ENCODE assay signal across 18 cellular contexts in genomic region chr14:96309907-96310330, GRCh38. TPM values are rescaled to one million over a fixed set of nuclear protein-coding genes. Genes with fewer than 3 reads are reported as not detected.
DNase-seq lines count a peak whose midpoint lies in the region; ATAC-seq, FAIRE-seq and TF ChIP-seq lines count a peak whose summit lies in the region.
"Had no signal": no experiment of that assay in that cellular context is flagged by ENCODE, and none has a peak within 500 bp of the region (broad histone marks: within the 10 kb centered on the region; RNA-seq: fewer than 3 reads in every experiment).

No MANE protein-coding gene starts in this region.

- no peak for FAIRE-seq in small intestine (lab: Jason Lieb, UNC)
- FAIRE-seq: A204.1 had no signal

- H3K4me1 ChIP-seq in SK-N-SH (ENCODE audit: control insufficient read depth in 1 of 2, insufficient read depth in 2 of 2, low read depth in 1 of 2, low read length in 1 of 2) (no peaks in the 10 kb centered on the region; a peak in 1 of 4 replicates), PC-3 (ENCODE audit: insufficient read depth, low read length) (peaks cover 9% of the 10 kb centered on the region), hepatocyte (ENCODE audit: insufficient read depth) (no peaks in the 10 kb centered on the region), small intestine (ENCODE audit: control insufficient read depth in 2 of 2, insufficient read depth in 1 of 2, low read depth in 1 of 2, low read length in 1 of 2) (peaks cover 0 to 4% of the 10 kb centered on the region in 2 donors)
- H3K4me1 ChIP-seq: esophagus squamous epithelium, uterus had no signal

- ATAC-seq in SK-N-SH treated with all-trans-retinoic acid at 6 μM for 48 hours: no peak
- ATAC-seq in PC-3: no peak
- ATAC-seq in GM18867 (IDR thresholded peaks at IDR 0.05; ENCODE audit: unreplicated experiment): no peak
- ATAC-seq: activated T-cell treated with anti-CD3 and anti-CD28 coated beads, Interleukin-2, amount 50 U/mL, for 4 hours; stimulated activated naive CD8-positive, alpha-beta T cell treated with anti-CD3 and anti-CD28 coated beads, Interleukin-15, Interleukin-2, amounts not matched to agents 100 U/mL and 50 U/mL, for 24 hours had no signal

- H4K20me1 ChIP-seq in SK-N-SH (ENCODE audit: insufficient read depth): no peaks in the 10 kb centered on the region
- H4K20me1 ChIP-seq in PC-3 (ENCODE audit: low read length): no peaks in the 10 kb centered on the region
- H4K20me1 ChIP-seq in hepatocyte (ENCODE audit: insufficient read depth, poor library complexity, severe bottlenecking): no peaks in the 10 kb centered on the region

- H3K9me2 ChIP-seq in SK-N-SH: no peaks in the 10 kb centered on the region
- H3K9me2 ChIP-seq in PC-3 (replicated peaks; ENCODE audit: low read length): no peaks in the 10 kb centered on the region
- H3K9me2 ChIP-seq in hepatocyte (replicated peaks; ENCODE audit: insufficient read depth): no peaks in the 10 kb centered on the region

- no TSS peak for BruUV-seq in PC-3 (replicated peaks; lab: Mats Ljungman, UMichigan)

- TF ChIP-seq CTCF in SK-N-SH (IDR thresholded peaks at IDR 0.05) (no peak), PC-3 (conservative IDR thresholded peaks at IDR 0.05; ENCODE audit: low read depth, low read length) (0 out of 2 replicates have a peak, but pooled peaks have one; percentile 14), hepatocyte (IDR thresholded peaks at IDR 0.05; ENCODE audit: poor library complexity) (peak; percentile 17)

- 85% methylated on average over 5 of the region's 5 CpGs for WGBS in SK-N-SH (ENCODE audit: low lambda C conversion rate)
- WGBS in hepatocyte (ENCODE audit: low lambda C conversion rate, missing lambda C conversion rate): 57% methylated on average over 5 of the region's 5 CpGs
- WGBS in small intestine, 3 donors: 22 to 54% (median 46%) methylated on average over 5 of the region's 5 CpGs

- H2AFZ ChIP-seq in SK-N-SH (ENCODE audit: low read depth): no peak overlapping the region
- no peak overlapping the region for H2AFZ ChIP-seq in PC-3 (ENCODE audit: low read length)
- no peak overlapping the region for H2AFZ ChIP-seq in hepatocyte

- TF ChIP-seq RAD21 in SK-N-SH (IDR thresholded peaks at IDR 0.05; ENCODE audit: low read length): peak; percentile 30

- intact Hi-C loops in PC-3 (cut with micrococcal nuclease) (loop anchor here (10.0 kb wide), 1 partner anchor 55 kb away; the partner anchor contains the start of genes ATG2B and GSKIP), head of caudate nucleus (cut with DNase I) (no loop called here)

- H3K9ac ChIP-seq in SK-N-SH (no peak overlapping the region), PC-3 (ENCODE audit: low read length) (no peak overlapping the region)

- H3K9me3 ChIP-seq in SK-N-SH (no peaks in the 10 kb centered on the region), PC-3 (ENCODE audit: low read length) (no peaks in the 10 kb centered on the region), hepatocyte (ENCODE audit: low read depth) (no peaks in the 10 kb centered on the region), small intestine (ENCODE audit: control insufficient read depth, low read depth) (no peaks in the 10 kb centered on the region)
- H3K9me3 ChIP-seq: esophagus squamous epithelium, MG63, uterus had no signal

- no peaks in the 10 kb centered on the region for H3K27me3 ChIP-seq in SK-N-SH (ENCODE audit: insufficient read depth)
- H3K27me3 ChIP-seq in PC-3 (ENCODE audit: low read length): no peaks in the 10 kb centered on the region
- H3K27me3 ChIP-seq in hepatocyte: no peaks in the 10 kb centered on the region
- no peaks in the 10 kb centered on the region for H3K27me3 ChIP-seq in small intestine (ENCODE audit: control insufficient read depth in 2 of 2, insufficient read depth in 2 of 2, low read length in 2 of 2)
- H3K27me3 ChIP-seq: esophagus squamous epithelium, MG63, uterus had no signal

- no peak overlapping the region for H3K4me3 ChIP-seq in SK-N-SH (ENCODE audit: low read depth in 2 of 2, low read length in 1 of 2)
- no peak overlapping the region for H3K4me3 ChIP-seq in PC-3 (ENCODE audit: low read length)
- no peak overlapping the region for H3K4me3 ChIP-seq in hepatocyte
- no peak overlapping the region for H3K4me3 ChIP-seq in small intestine (ENCODE audit: low read depth in 1 of 2, low read length in 2 of 2)
- H3K4me3 ChIP-seq: esophagus squamous epithelium, MG63, uterus had no signal

- POLR2A ChIA-PET in SK-N-SH (lab: Yijun Ruan, JAX): no interaction called here
- POLR2A ChIA-PET in PC-3 (lab: Charles Lee; ENCODE audit: unreplicated experiment): no interaction called here

- H3K79me2 ChIP-seq in SK-N-SH (ENCODE audit: insufficient read depth): no peaks in the 10 kb centered on the region
- no peaks in the 10 kb centered on the region for H3K79me2 ChIP-seq in PC-3 (ENCODE audit: low read length)
- H3K79me2 ChIP-seq in hepatocyte: no peaks in the 10 kb centered on the region

- H3K27ac ChIP-seq in SK-N-SH (ENCODE audit: low read depth in 2 of 2, low read length in 1 of 2) (no peak overlapping the region; a peak in 1 of 4 replicates), PC-3 (ENCODE audit: low read length) (no peak overlapping the region), hepatocyte (peak overlapping the region; percentile 69), small intestine (ENCODE audit: low read depth in 1 of 2, low read length in 1 of 2) (peak overlapping the region; percentile 69 to 73)
- H3K27ac ChIP-seq: esophagus squamous epithelium, uterus had no signal

- DNase-seq in SK-N-SH: no peak
- DNase-seq in PC-3: no peak
- peak; percentile 24 for DNase-seq in hepatocyte (ENCODE audit: low spot score)
- DNase-seq in small intestine: no peak
- DNase-seq in HT-29 (ENCODE audit: low spot score): no peak
- no peak for DNase-seq in head of caudate nucleus
- DNase-seq: activated CD4-positive, alpha-beta T cell treated with anti-CD3 and anti-CD28 coated beads, Interleukin-2, amount 10 ng/mL, durations not matched to agents 24 days and 14 days; activated T-cell treated with anti-CD3 and anti-CD28 coated beads, Interleukin-2, amount 50 U/mL, for 4 hours; esophagus squamous epithelium; mammary epithelial cell; MG63; NCI-H2029; NCI-H69; stimulated activated naive CD8-positive, alpha-beta T cell treated with anti-CD3 and anti-CD28 coated beads, Interleukin-15, Interleukin-2, amounts not matched to agents 100 U/mL and 50 U/mL, for 24 hours; uterus had no signal

- H3K4me2 ChIP-seq in SK-N-SH (no peak overlapping the region), PC-3 (ENCODE audit: low read length) (no peak overlapping the region), hepatocyte (peak overlapping the region; percentile 59)

- H3K36me3 ChIP-seq in SK-N-SH (replicated peaks in 1 of 2; ENCODE audit: control insufficient read depth in 1 of 2, insufficient read depth in 2 of 2, low read length in 1 of 2) (peaks cover 61 to 71% of the 10 kb centered on the region in 2 experiments), PC-3 (ENCODE audit: low read depth, low read length) (peaks cover 4% of the 10 kb centered on the region), hepatocyte (replicated peaks; ENCODE audit: insufficient read depth, low read depth) (peaks cover 6% of the 10 kb centered on the region), small intestine (ENCODE audit: control insufficient read depth in 2 of 2, insufficient read depth in 2 of 2, low read length in 2 of 2) (peaks cover 5 to 11% of the 10 kb centered on the region in 2 donors)
- H3K36me3 ChIP-seq: MG63, uterus had no signal

- no peaks in the 10 kb centered on the region for H3F3A ChIP-seq in SK-N-SH (replicated peaks; ENCODE audit: insufficient read depth)
- H3F3A ChIP-seq in PC-3 (ENCODE audit: low read length, unreplicated experiment): no peaks in the 10 kb centered on the region

- CTCF ChIA-PET in SK-N-SH (lab: Yijun Ruan, JAX) (interaction anchor here (0.6 to 1.5 kb wide), 3 partner anchors 8 to 24 kb away, joined by 3 read pairs; no protein-coding TSS in a partner anchor), PC-3 (lab: Charles Lee) (no interaction called here)

- TF ChIP-seq EP300 in SK-N-SH (IDR thresholded peaks at IDR 0.05; ENCODE audit: borderline replicate concordance in 1 of 2, low read depth in 1 of 2, low read length in 1 of 2): no peak

TF ChIP-seq in SK-N-SH, 30 proteins besides CTCF, POLR2A, EP300 and RAD21 (continues in another document):
- TF ChIP-seq FOSL2 (IDR thresholded peaks at IDR 0.05; ENCODE audit: borderline replicate concordance, low read depth) (no peak), GABPA (IDR thresholded peaks at IDR 0.05; ENCODE audit: low read depth) (no peak), JUND (IDR thresholded peaks at IDR 0.05) (no peak), TAF1 (IDR thresholded peaks at IDR 0.05; ENCODE audit: borderline replicate concordance, low read depth, low read length) (no peak), EZH2phosphoT487 (IDR thresholded peaks at IDR 0.05; ENCODE audit: borderline replicate concordance, low read depth) (no peak)

TF ChIP-seq in SK-N-SH treated with all-trans-retinoic acid at 6 μM for 48 hours, 23 proteins besides CTCF, POLR2A, EP300 and RAD21:
- TF ChIP-seq ESRRG (CRISPR knock-in tag; IDR thresholded peaks at IDR 0.05) (no peak), OSR1 (CRISPR knock-in tag; IDR thresholded peaks at IDR 0.05) (no peak)

RNA-seq across cellular contexts. Expression of gene ATG2B, which starts 53.2 kb away (rescaled TPM):
- 5.8 and 7.5 TPM in 2 replicates for polyA plus RNA-seq in SK-N-SH (2012; rRNA removed)
- polyA plus RNA-seq in SK-N-SH (2012; cell fraction: cytosol; rRNA removed): 4.6 and 5.8 TPM in 2 replicates
- 12.6 and 20.0 TPM in 2 replicates for polyA plus RNA-seq in SK-N-SH (2012; cell fraction: nucleus; rRNA removed)
- 10.9 and 11.6 TPM in 2 replicates for total RNA-seq in PC-3 (2014; rRNA removed)
- total RNA-seq in hepatocyte: 20.4 and 22.2 TPM in 2 replicates
- 3.3 and 5.3 TPM in 2 replicates for polyA plus RNA-seq in hepatocyte
- polyA plus RNA-seq in small intestine: 1 to 10 TPM; 3.8 to 5.4 (median 4.4) TPM
- total RNA-seq in HT-29 (2014; rRNA removed; shearing (Covaris generic)): 5.8 and 6.1 TPM in 2 replicates

RNA-seq across cellular contexts. Expression of gene GSKIP, which starts 53.4 kb away (rescaled TPM):
- polyA plus RNA-seq in SK-N-SH (2012; rRNA removed) (13.6 and 18.2 TPM in 2 replicates), hepatocyte (32.6 and 34.0 TPM in 2 replicates), small intestine (100 to 1,000 TPM in 2 of 3 donors, 10 to 100 TPM in 1; 76.2 to 215 (median 128) TPM)
- polyA plus RNA-seq in SK-N-SH (2012; cell fraction: cytosol; rRNA removed): 27.1 and 28.5 TPM in 2 replicates
- polyA plus RNA-seq in SK-N-SH (2012; cell fraction: nucleus; rRNA removed): 3.3 and 9.6 TPM in 2 replicates
- total RNA-seq in PC-3 (2014; rRNA removed) (13.7 and 22.6 TPM in 2 replicates), hepatocyte (46.6 and 52.5 TPM in 2 replicates)
- 8.8 and 16.9 TPM in 2 replicates for total RNA-seq in HT-29 (2014; rRNA removed; shearing (Covaris generic))

RNA-seq across cellular contexts. Expression of gene BDKRB1, which starts 53.9 kb away (rescaled TPM):
- polyA plus RNA-seq in SK-N-SH (2012; rRNA removed) (14.4 and 16.9 TPM in 2 replicates), hepatocyte (33.0 and 48.6 TPM in 2 replicates), small intestine (1 to 10 TPM; 1.1 to 4.3 (median 2.1) TPM)
- polyA plus RNA-seq in SK-N-SH (2012; cell fraction: cytosol; rRNA removed): 7.0 and 10.3 TPM in 2 replicates
- polyA plus RNA-seq in SK-N-SH (2012; cell fraction: nucleus; rRNA removed): 16.6 and 26.9 TPM in 2 replicates
- total RNA-seq in PC-3 (2014; rRNA removed) (0.69 TPM in 1 of 2 replicates, not detected in the other), hepatocyte (11.9 and 15.3 TPM in 2 replicates)
- not detected in 2 replicates for total RNA-seq in HT-29 (2014; rRNA removed; shearing (Covaris generic))
- total RNA-seq: activated CD4-positive, alpha-beta T cell treated with anti-CD3 and anti-CD28 coated beads, Interleukin-2, amount 10 ng/mL, durations not matched to agents 24 days and 14 days; activated T-cell treated with anti-CD3 and anti-CD28 coated beads, Interleukin-2, amount 50 U/mL, for 4 hours had no signal

Comparison
In these comparisons a context has a peak if more than half of its experiments do, and no peak if none do; other contexts are left out.
1. H3K27ac ChIP-seq: peak in hepatocyte (single experiment) and small intestine (2 of 2); none in SK-N-SH (0 of 2) and PC-3 (single experiment).